In genomic region chr4:98928505-98929340, GRCh38 we compare ENCODE assay signal across 1 cellular context.
A peak's percentile ranks its signal among the peaks of the same experiment; 100 is the strongest.
TF ChIP-seq lines count a peak whose summit lies in the region.

Gene EIF4E, minus strand, starts transcription at chr4:98929133. Its CDS starts 21 bp downstream, at chr4:98929112.

TF ChIP-seq in K562, 482 proteins besides CTCF, POLR2A, EP300 and RAD21 (continued from another document and continues in another):
- TF ChIP-seq CEBPZ (IDR thresholded peaks at IDR 0.05; ENCODE audit: borderline replicate concordance, low read depth, low read length) (no peak), TEAD2 (tag; IDR thresholded peaks at IDR 0.05) (no peak), ZNF408 (CRISPR knock-in tag; IDR thresholded peaks at IDR 0.05; ENCODE audit: low read depth) (no peak), CREB5 (CRISPR knock-in tag; IDR thresholded peaks at IDR 0.05) (no peak), TAF7 (tag; IDR thresholded peaks at IDR 0.05) (peak; percentile 96), CBFA2T2 (conservative IDR thresholded peaks at IDR 0.05) (peak; percentile 83), ZNF445 (CRISPR knock-in tag; IDR thresholded peaks at IDR 0.05; ENCODE audit: low read depth) (no peak; the same call in 1 of the 2 replicates), SRF (CRISPR knock-in tag; IDR thresholded peaks at IDR 0.05) (no peak; a peak in 1 of 4 replicates), EZH2 (IDR thresholded peaks at IDR 0.05; ENCODE audit: borderline replicate concordance, low read depth, low read length) (no peak), L3MBTL2 (IDR thresholded peaks at IDR 0.05) (peak; percentile 41), BDP1 (IDR thresholded peaks at IDR 0.05; ENCODE audit: insufficient read depth, insufficient read length) (no peak), SRSF7 (optimal IDR thresholded peaks at IDR 0.05; ENCODE audit: low read depth, low read length) (no peak), ZBTB9 (CRISPR knock-in tag; IDR thresholded peaks at IDR 0.05) (no peak; the same call in 1 of the 2 replicates), MTA2 (IDR thresholded peaks at IDR 0.05; ENCODE audit: low read depth) (no peak), MNT (conservative IDR thresholded peaks at IDR 0.05) (peak; percentile 76 to 86), TFAM (CRISPR knock-in tag; conservative IDR thresholded peaks at IDR 0.05) (no peak), TFAP4 (CRISPR knock-in tag; IDR thresholded peaks at IDR 0.05; ENCODE audit: borderline replicate concordance) (peak; percentile 13; the same call in 1 of the 2 replicates), JUND (IDR thresholded peaks at IDR 0.05; ENCODE audit: borderline replicate concordance, low read depth, low read length) (peak; percentile 18; the same call in 1 of the 2 replicates), JUND (tag; IDR thresholded peaks at IDR 0.05; ENCODE audit: borderline replicate concordance, low read depth, low read length) (no peak), NFYB (IDR thresholded peaks at IDR 0.05; ENCODE audit: extremely low read depth, insufficient read length) (peak; percentile 88), MYC (IDR thresholded peaks at IDR 0.05; ENCODE audit: low read depth, low read length) (peak; percentile 89), MYC (CRISPR knock-in tag; IDR thresholded peaks at IDR 0.05; ENCODE audit: borderline replicate concordance, low read depth) (peak; percentile 73; the same call in 1 of the 2 replicates), NCOA2 (IDR thresholded peaks at IDR 0.05; ENCODE audit: partially characterized antibody in 2 of 2) (no peak), ETV1 (tag; conservative IDR thresholded peaks at IDR 0.05; ENCODE audit: low read depth) (0 out of 2 replicates have a peak, but pooled peaks have one; percentile 14), NR2C1 (IDR thresholded peaks at IDR 0.05) (peak; percentile 68), NR2C1 (tag; IDR thresholded peaks at IDR 0.05) (peak; percentile 71), TAF9B (IDR thresholded peaks at IDR 0.05; ENCODE audit: partially characterized antibody) (peak; percentile 97), MLLT1 (IDR thresholded peaks at IDR 0.05) (peak in 1 of 2 experiments; percentile 43; a peak in 1 of 4 replicates), SP1 (CRISPR knock-in tag; IDR thresholded peaks at IDR 0.05) (peak; percentile 71), HEY1 (CRISPR knock-in tag; IDR thresholded peaks at IDR 0.05; ENCODE audit: borderline replicate concordance) (no peak), TRIM28 (IDR thresholded peaks at IDR 0.05) (0 out of 2 replicates have a peak, but pooled peaks have one; percentile 13), ZSCAN29 (IDR thresholded peaks at IDR 0.05) (no peak), PRDM10 (IDR thresholded peaks at IDR 0.05; ENCODE audit: partially characterized antibody) (no peak), SIN3B (IDR thresholded peaks at IDR 0.05; ENCODE audit: low read depth) (peak; percentile 60; the same call in 1 of the 2 replicates), ZMIZ1 (IDR thresholded peaks at IDR 0.05; ENCODE audit: low read depth in 2 of 2, low read length in 2 of 2) (no peak)
